In the genomic region with DNA sequence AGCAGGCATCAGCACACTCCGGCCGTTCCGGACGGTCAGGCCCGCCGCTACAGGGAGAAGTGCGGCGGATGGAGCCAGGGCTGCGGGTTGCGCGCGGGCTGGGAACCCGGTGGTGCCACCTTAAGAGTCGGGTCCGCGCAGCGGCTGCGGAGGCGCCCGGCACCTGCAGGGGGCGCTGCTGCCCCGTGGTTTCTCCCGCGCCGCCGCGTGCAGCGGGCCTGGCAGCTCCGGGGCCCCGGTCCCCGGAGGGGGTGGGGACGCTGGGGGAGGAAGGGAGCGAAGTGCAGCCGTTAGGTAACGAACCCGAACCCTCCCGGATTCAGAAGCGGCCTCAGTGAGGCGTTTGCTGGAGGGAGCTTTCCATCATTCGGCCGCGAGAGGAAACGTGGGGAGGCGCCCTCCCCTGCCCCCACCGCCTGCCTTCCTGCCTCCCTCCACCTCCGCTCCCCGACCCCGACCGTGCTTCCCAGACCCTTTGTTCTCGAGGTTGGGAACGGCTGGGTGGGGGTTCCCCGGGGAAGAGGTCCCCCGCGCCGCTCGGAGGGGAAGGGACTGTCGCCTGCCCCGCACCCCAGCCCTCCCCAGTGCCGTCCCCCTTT, we compare ENCODE assay signal across 8 cellular contexts. TPM values are rescaled to one million over a fixed set of nuclear protein-coding genes. Genes with fewer than 3 reads are reported as not detected.
A peak's percentile ranks its signal among the peaks of the same experiment; 100 is the strongest.
DNase-seq lines count a peak whose midpoint lies in the region; ATAC-seq and TF ChIP-seq lines count a peak whose summit lies in the region.

No MANE protein-coding gene starts in this region.

- peaks cover 15% of the 10 kb centered on the region for H3K4me1 ChIP-seq in ectodermal cell (ENCODE audit: control insufficient read depth, insufficient read depth, low read length)

- TF ChIP-seq CTCF in activated CD8-positive, alpha-beta T cell treated with anti-CD3 and anti-CD28 coated beads for 36 hours (IDR thresholded peaks at IDR 0.05), result peak; percentile 96

- WGBS in ectodermal cell, 2 experiments, result 0% methylated on average over 58 to 59 of the region's 59 CpGs

- H3K36me3 ChIP-seq in ectodermal cell (ENCODE audit: control insufficient read depth, insufficient read depth, low read length), result no peaks in the 10 kb centered on the region

- H3K27me3 ChIP-seq in ectodermal cell (ENCODE audit: control insufficient read depth, insufficient read depth, low read length, poor library complexity, severe bottlenecking), result peaks cover 3% of the 10 kb centered on the region

- H3K9me3 Mint-ChIP-seq in activated CD8-positive, alpha-beta T cell treated with anti-CD3 and anti-CD28 coated beads for 36 hours, result no peaks in the 10 kb centered on the region

- no peak overlapping the region for H3K27ac Mint-ChIP-seq in activated CD8-positive, alpha-beta T cell treated with anti-CD3 and anti-CD28 coated beads for 36 hours

- peaks cover 14% of the 10 kb centered on the region for H3K4me1 Mint-ChIP-seq in activated CD8-positive, alpha-beta T cell treated with anti-CD3 and anti-CD28 coated beads for 36 hours (ENCODE audit: low read depth)

- H3K27ac ChIP-seq in ectodermal cell (ENCODE audit: insufficient read depth, low read depth, low read length, poor library complexity, severe bottlenecking), result peak overlapping the region; percentile 95

- H3K36me3 Mint-ChIP-seq in activated CD8-positive, alpha-beta T cell treated with anti-CD3 and anti-CD28 coated beads for 36 hours (ENCODE audit: low read depth), result no peaks in the 10 kb centered on the region

- no peaks in the 10 kb centered on the region for H3K9me3 ChIP-seq in ectodermal cell (ENCODE audit: control insufficient read depth, low read length)

- CTCF ChIA-PET in activated CD8-positive, alpha-beta T cell treated with anti-CD3 and anti-CD28 coated beads for 36 hours (lab: Charles Lee), result interaction anchor here (0.6 to 5.3 kb wide), 34 partner anchors 10 to 1581 kb away, joined by 3 to 58 read pairs (median 5); partner anchors contain the start of genes DNAJC1 and SKIDA1

- ATAC-seq in GM18873 (IDR thresholded peaks at IDR 0.05; ENCODE audit: low FRiP score, unreplicated experiment) (peak; percentile 42), HG03103 (IDR thresholded peaks at IDR 0.05; ENCODE audit: low read depth, unreplicated experiment) (peak; percentile 53)
- peak; percentile 84 for ATAC-seq in activated CD8-positive, alpha-beta T cell treated with anti-CD3 and anti-CD28 coated beads for 36 hours

- peaks cover 55% of the 10 kb centered on the region for H3K27me3 Mint-ChIP-seq in activated CD8-positive, alpha-beta T cell treated with anti-CD3 and anti-CD28 coated beads for 36 hours

- peak overlapping the region; percentile 93 for H3K4me3 ChIP-seq in ectodermal cell (ENCODE audit: insufficient read depth, low read depth, low read length)

- peak overlapping the region; percentile 78 for H3K4me3 Mint-ChIP-seq in activated CD8-positive, alpha-beta T cell treated with anti-CD3 and anti-CD28 coated beads for 36 hours

- peak; percentile 84 for DNase-seq in Ammon's horn (ENCODE audit: low spot score)
- peak; percentile 70 to 93 for DNase-seq in NCI-H526 (lab: John Stamatoyannopoulos, UW)
- DNase-seq in activated CD8-positive, alpha-beta T cell treated with anti-CD3 and anti-CD28 coated beads for 36 hours, result peak; percentile 86
- DNase-seq in lung microvascular endothelial cell (ENCODE audit: low read depth in 2 of 2), result peak; percentile 90 to 94
- peak; percentile 72 to 80 (median 78) for DNase-seq in stimulated activated CD4-positive, alpha-beta T cell treated with anti-CD3 and anti-CD28 coated beads, TNF-alpha, amount 100 ng/mL, for 48 hours (ENCODE audit: low read depth in 3 of 3)

- POLR2A ChIA-PET in activated CD8-positive, alpha-beta T cell treated with anti-CD3 and anti-CD28 coated beads for 36 hours (lab: Charles Lee), result interaction anchor here (0.6 to 1.4 kb wide), 5 partner anchors 21 to 248 kb away, joined by 3 to 4 read pairs (median 3); partner anchors contain the start of gene SKIDA1

- intact Hi-C loops in activated CD8-positive, alpha-beta T cell treated with anti-CD3 and anti-CD28 coated beads for 36 hours (cut with micrococcal nuclease), result loop anchor here (2.0 to 5.0 kb wide), 3 partner anchors 37 to 457 kb away; partner anchors contain the start of gene MLLT10

RNA-seq across cellular contexts. Expression of gene SKIDA1, which starts 29.7 kb away (rescaled TPM):
- under 1 TPM; 0.11 to 0.36 TPM for total RNA-seq in activated CD8-positive, alpha-beta T cell treated with anti-CD3 and anti-CD28 coated beads for 36 hours
- 126 TPM for polyA plus RNA-seq in ectodermal cell (2013, experiment 1 of 4)
- polyA plus RNA-seq in ectodermal cell (2013, experiment 2 of 4), result 107 TPM
- 98.2 TPM for polyA plus RNA-seq in ectodermal cell (2013, experiment 3 of 4)
- 116 TPM for polyA plus RNA-seq in ectodermal cell (2013, experiment 4 of 4)
- 1.1 and 1.4 TPM in 2 replicates for total RNA-seq in lung microvascular endothelial cell

RNA-seq across cellular contexts. Expression of gene MLLT10, which starts 38.2 kb away (rescaled TPM):
- total RNA-seq in activated CD8-positive, alpha-beta T cell treated with anti-CD3 and anti-CD28 coated beads for 36 hours, result 10 to 100 TPM; 33.9 to 36.4 TPM
- polyA plus RNA-seq in ectodermal cell (2013, experiment 1 of 4), result 56.5 TPM
- polyA plus RNA-seq in ectodermal cell (2013, experiment 2 of 4), result 63.5 TPM
- 51.2 TPM for polyA plus RNA-seq in ectodermal cell (2013, experiment 3 of 4)
- 51.5 TPM for polyA plus RNA-seq in ectodermal cell (2013, experiment 4 of 4)
- total RNA-seq in lung microvascular endothelial cell, result 28.1 and 46.6 TPM in 2 replicates

Comparison
In these comparisons a context has a peak if more than half of its experiments do, and no peak if none do; other contexts are left out.
1. Peak in every context shown above with its lines: DNase-seq, ATAC-seq, H3K4me3 ChIP-seq and H3K27ac ChIP-seq.